ENCODE assay signal across 1 cellular context in genomic region chr4:123399638-123400358, GRCh38.
TF ChIP-seq lines count a peak whose summit lies in the region.

No MANE protein-coding gene starts in this region.

TF ChIP-seq in HepG2, 621 proteins besides CTCF, POLR2A, EP300 and RAD21 (continued from another document):
- TF ChIP-seq GMEB1 (CRISPR knock-in tag; IDR thresholded peaks at IDR 0.05; ENCODE audit: borderline replicate concordance) (no peak), FOXP4 (CRISPR knock-in tag; IDR thresholded peaks at IDR 0.05) (no peak), ZNF780A (CRISPR knock-in tag; IDR thresholded peaks at IDR 0.05) (0 out of 2 replicates have a peak, but pooled peaks have one; percentile 21), THYN1 (CRISPR knock-in tag; IDR thresholded peaks at IDR 0.05; ENCODE audit: borderline replicate concordance, low read depth) (no peak), ZNF766 (CRISPR knock-in tag; IDR thresholded peaks at IDR 0.05; ENCODE audit: borderline replicate concordance) (no peak), MIER3 (CRISPR knock-in tag; IDR thresholded peaks at IDR 0.05; ENCODE audit: borderline replicate concordance) (no peak), ZNF468 (CRISPR knock-in tag; IDR thresholded peaks at IDR 0.05) (no peak), ARHGAP35 (CRISPR knock-in tag; IDR thresholded peaks at IDR 0.05; ENCODE audit: borderline replicate concordance) (no peak), THAP11 (CRISPR knock-in tag; IDR thresholded peaks at IDR 0.05) (peak; percentile 4; the same call in 1 of the 2 replicates), PLSCR1 (CRISPR knock-in tag; IDR thresholded peaks at IDR 0.05; ENCODE audit: borderline replicate concordance) (peak; percentile 3; the same call in 1 of the 2 replicates), JUNB (CRISPR knock-in tag; IDR thresholded peaks at IDR 0.05; ENCODE audit: borderline replicate concordance) (no peak), ZFX (CRISPR knock-in tag; IDR thresholded peaks at IDR 0.05; ENCODE audit: low read depth) (no peak), ZNF850 (CRISPR knock-in tag; conservative IDR thresholded peaks at IDR 0.05) (no peak), ZNF124 (CRISPR knock-in tag; IDR thresholded peaks at IDR 0.05) (no peak), BCL6 (CRISPR knock-in tag; IDR thresholded peaks at IDR 0.05) (no peak; the same call in 1 of the 2 replicates), POLR2G (IDR thresholded peaks at IDR 0.05; ENCODE audit: low read depth, low read length) (peak; percentile 39; the same call in 1 of the 2 replicates), TIGD3 (CRISPR knock-in tag; IDR thresholded peaks at IDR 0.05; ENCODE audit: borderline replicate concordance) (no peak), PBX2 (CRISPR knock-in tag; IDR thresholded peaks at IDR 0.05) (no peak), HMGXB4 (CRISPR knock-in tag; IDR thresholded peaks at IDR 0.05; ENCODE audit: borderline replicate concordance in 1 of 2, low read depth in 1 of 2) (no peak; a peak in 1 of 4 replicates), ZFP37 (CRISPR knock-in tag; IDR thresholded peaks at IDR 0.05; ENCODE audit: borderline replicate concordance) (0 out of 2 replicates have a peak, but pooled peaks have one; percentile 10), ZNF496 (CRISPR knock-in tag; IDR thresholded peaks at IDR 0.05; ENCODE audit: insufficient replicate concordance) (no peak), ETS1 (CRISPR knock-in tag; IDR thresholded peaks at IDR 0.05) (no peak), TSC22D2 (CRISPR knock-in tag; IDR thresholded peaks at IDR 0.05; ENCODE audit: borderline replicate concordance) (no peak), MED1 (CRISPR knock-in tag; IDR thresholded peaks at IDR 0.05) (0 out of 2 replicates have a peak, but pooled peaks have one; percentile 1), ELF3 (CRISPR knock-in tag; IDR thresholded peaks at IDR 0.05) (0 out of 2 replicates have a peak, but pooled peaks have one; percentile 6), EHMT2 (IDR thresholded peaks at IDR 0.05; ENCODE audit: borderline replicate concordance, low read depth, low read length) (no peak), SNRNP70 (IDR thresholded peaks at IDR 0.05; ENCODE audit: low read depth, low read length) (no peak), BRF2 (CRISPR knock-in tag; IDR thresholded peaks at IDR 0.05) (no peak), ZNF670 (CRISPR knock-in tag; IDR thresholded peaks at IDR 0.05; ENCODE audit: borderline replicate concordance) (no peak), ZNF616 (CRISPR knock-in tag; IDR thresholded peaks at IDR 0.05; ENCODE audit: low read depth) (no peak), HOMEZ (CRISPR knock-in tag; IDR thresholded peaks at IDR 0.05; ENCODE audit: low read depth) (no peak), ZNF546 (CRISPR knock-in tag; conservative IDR thresholded peaks at IDR 0.05) (no peak), ZNF7 (CRISPR knock-in tag; IDR thresholded peaks at IDR 0.05) (no peak), ZNF629 (CRISPR knock-in tag; conservative IDR thresholded peaks at IDR 0.05) (no peak), ZMYM3 (CRISPR knock-in tag; IDR thresholded peaks at IDR 0.05) (no peak), MLLT10 (CRISPR knock-in tag; IDR thresholded peaks at IDR 0.05) (0 out of 2 replicates have a peak, but pooled peaks have one; percentile 42), SIX4 (CRISPR knock-in tag; IDR thresholded peaks at IDR 0.05) (no peak), NFKBIZ (CRISPR knock-in tag; IDR thresholded peaks at IDR 0.05) (no peak)
